ENCODE assay signal across 1 cellular context in genomic region chr10:23055424-23056191, GRCh38.
TF ChIP-seq lines count a peak whose summit lies in the region.

No MANE protein-coding gene starts in this region.

TF ChIP-seq in GM23338, 12 proteins besides CTCF, POLR2A, EP300 and RAD21 (continued from another document):
- TF ChIP-seq REST (IDR thresholded peaks at IDR 0.05; ENCODE audit: unreplicated experiment) = no peak
- TF ChIP-seq NANOG (IDR thresholded peaks at IDR 0.05; ENCODE audit: borderline replicate concordance) = peak; percentile 65; the same call in 1 of the 2 replicates
- TF ChIP-seq STAT1 (IDR thresholded peaks at IDR 0.05; ENCODE audit: unreplicated experiment) = no peak
- no peak for TF ChIP-seq ETS1 (IDR thresholded peaks at IDR 0.05)
- TF ChIP-seq, protein P1, sequence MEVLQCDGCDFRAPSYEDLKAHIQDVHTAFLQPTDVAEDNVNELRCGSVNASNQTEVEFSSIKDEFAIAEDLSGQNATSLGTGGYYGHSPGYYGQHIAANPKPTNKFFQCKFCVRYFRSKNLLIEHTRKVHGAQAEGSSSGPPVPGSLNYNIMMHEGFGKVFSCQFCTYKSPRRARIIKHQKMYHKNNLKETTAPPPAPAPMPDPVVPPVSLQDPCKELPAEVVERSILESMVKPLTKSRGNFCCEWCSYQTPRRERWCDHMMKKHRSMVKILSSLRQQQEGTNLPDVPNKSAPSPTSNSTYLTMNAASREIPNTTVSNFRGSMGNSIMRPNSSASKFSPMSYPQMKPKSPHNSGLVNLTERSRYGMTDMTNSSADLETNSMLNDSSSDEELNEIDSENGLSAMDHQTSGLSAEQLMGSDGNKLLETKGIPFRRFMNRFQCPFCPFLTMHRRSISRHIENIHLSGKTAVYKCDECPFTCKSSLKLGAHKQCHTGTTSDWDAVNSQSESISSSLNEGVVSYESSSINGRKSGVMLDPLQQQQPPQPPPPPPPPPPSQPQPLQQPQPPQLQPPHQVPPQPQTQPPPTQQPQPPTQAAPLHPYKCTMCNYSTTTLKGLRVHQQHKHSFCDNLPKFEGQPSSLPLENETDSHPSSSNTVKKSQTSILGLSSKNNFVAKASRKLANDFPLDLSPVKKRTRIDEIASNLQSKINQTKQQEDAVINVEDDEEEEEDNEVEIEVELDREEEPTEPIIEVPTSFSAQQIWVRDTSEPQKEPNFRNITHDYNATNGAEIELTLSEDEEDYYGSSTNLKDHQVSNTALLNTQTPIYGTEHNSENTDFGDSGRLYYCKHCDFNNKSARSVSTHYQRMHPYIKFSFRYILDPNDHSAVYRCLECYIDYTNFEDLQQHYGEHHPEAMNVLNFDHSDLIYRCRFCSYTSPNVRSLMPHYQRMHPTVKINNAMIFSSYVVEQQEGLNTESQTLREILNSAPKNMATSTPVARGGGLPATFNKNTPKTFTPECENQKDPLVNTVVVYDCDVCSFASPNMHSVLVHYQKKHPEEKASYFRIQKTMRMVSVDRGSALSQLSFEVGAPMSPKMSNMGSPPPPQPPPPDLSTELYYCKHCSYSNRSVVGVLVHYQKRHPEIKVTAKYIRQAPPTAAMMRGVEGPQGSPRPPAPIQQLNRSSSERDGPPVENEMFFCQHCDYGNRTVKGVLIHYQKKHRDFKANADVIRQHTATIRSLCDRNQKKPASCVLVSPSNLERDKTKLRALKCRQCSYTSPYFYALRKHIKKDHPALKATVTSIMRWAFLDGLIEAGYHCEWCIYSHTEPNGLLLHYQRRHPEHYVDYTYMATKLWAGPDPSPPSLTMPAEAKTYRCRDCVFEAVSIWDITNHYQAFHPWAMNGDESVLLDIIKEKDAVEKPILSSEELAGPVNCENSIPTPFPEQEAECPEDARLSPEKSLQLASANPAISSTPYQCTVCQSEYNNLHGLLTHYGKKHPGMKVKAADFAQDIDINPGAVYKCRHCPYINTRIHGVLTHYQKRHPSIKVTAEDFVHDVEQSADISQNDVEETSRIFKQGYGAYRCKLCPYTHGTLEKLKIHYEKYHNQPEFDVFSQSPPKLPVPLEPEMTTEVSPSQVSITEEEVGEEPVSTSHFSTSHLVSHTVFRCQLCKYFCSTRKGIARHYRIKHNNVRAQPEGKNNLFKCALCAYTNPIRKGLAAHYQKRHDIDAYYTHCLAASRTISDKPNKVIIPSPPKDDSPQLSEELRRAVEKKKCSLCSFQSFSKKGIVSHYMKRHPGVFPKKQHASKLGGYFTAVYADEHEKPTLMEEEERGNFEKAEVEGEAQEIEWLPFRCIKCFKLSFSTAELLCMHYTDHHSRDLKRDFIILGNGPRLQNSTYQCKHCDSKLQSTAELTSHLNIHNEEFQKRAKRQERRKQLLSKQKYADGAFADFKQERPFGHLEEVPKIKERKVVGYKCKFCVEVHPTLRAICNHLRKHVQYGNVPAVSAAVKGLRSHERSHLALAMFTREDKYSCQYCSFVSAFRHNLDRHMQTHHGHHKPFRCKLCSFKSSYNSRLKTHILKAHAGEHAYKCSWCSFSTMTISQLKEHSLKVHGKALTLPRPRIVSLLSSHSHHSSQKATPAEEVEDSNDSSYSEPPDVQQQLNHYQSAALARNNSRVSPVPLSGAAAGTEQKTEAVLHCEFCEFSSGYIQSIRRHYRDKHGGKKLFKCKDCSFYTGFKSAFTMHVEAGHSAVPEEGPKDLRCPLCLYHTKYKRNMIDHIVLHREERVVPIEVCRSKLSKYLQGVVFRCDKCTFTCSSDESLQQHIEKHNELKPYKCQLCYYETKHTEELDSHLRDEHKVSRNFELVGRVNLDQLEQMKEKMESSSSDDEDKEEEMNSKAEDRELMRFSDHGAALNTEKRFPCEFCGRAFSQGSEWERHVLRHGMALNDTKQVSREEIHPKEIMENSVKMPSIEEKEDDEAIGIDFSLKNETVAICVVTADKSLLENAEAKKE (CRISPR knock-in tag; IDR thresholded peaks at IDR 0.05) = no peak
TF ChIP-seq in GM23338: peak in this region for 2.
